Comparison of ENCODE assay signal across 9 cellular contexts in the genomic region with DNA sequence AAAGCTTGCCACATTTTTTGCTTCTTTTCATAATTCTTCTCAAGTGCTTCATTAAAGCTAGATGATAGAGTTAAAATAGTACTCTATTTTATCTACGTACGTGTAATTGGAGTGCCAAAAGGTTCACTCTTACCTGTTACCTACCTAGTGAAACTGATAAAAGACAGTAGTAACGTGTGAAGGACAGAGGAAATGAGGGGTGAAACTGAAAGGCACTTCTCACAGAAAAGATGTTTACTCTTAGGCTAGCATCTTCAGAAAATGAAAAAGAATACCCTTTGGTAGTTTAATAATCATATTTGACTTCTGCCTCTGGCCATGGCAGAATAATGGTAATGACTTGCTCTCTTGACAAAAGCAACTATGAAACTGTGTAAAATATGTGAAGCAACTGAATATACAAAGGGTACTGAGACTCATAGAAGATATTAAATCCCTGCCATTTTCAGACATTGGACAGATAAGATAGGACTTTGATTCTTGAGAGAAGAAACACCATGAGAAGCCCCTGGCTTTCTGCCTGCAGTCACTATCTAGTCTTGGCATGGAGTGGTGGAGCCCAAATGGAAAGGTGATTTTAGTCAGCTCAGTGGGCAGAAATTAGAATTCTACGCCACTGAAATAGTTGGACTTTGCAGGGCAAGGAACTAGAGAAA. TPM values are rescaled to one million over a fixed set of nuclear protein-coding genes. Genes with fewer than 3 reads are reported as not detected.
DNase-seq lines count a peak whose midpoint lies in the region; ATAC-seq and TF ChIP-seq lines count a peak whose summit lies in the region.
"Had no signal": no experiment of that assay in that cellular context is flagged by ENCODE, and none has a peak within 500 bp of the region (broad histone marks: within the 10 kb centered on the region; RNA-seq: fewer than 3 reads in every experiment).

No MANE protein-coding gene starts in this region.

- peaks cover 70 to 89% of the 10 kb centered on the region in 2 donors for H3K4me1 Mint-ChIP-seq in immature natural killer cell

- ATAC-seq in GM18520 (IDR thresholded peaks at IDR 0.05; ENCODE audit: unreplicated experiment) (peak; percentile 67), GM21515 (IDR thresholded peaks at IDR 0.05; ENCODE audit: unreplicated experiment) (peak; percentile 64), HG03439 (IDR thresholded peaks at IDR 0.05; ENCODE audit: unreplicated experiment) (peak; percentile 52), psoas muscle (no peak)
- ATAC-seq: K562 had no signal

- intact Hi-C loops in psoas muscle (cut with DNase I): no loop called here

- 85 to 92% (median 89%) methylated on average over 4 of the region's 4 CpGs for WGBS in psoas muscle, 3 donors

- TF ChIP-seq CTCF in psoas muscle (IDR thresholded peaks at IDR 0.05): no peak

- peak overlapping the region; percentile 56 to 72 (median 65) for H3K4me3 Mint-ChIP-seq in immature natural killer cell

- no peaks in the 10 kb centered on the region for H3K9me3 ChIP-seq in psoas muscle

- no peak overlapping the region for H3K27ac ChIP-seq in psoas muscle

- DNase-seq in immature natural killer cell: peak in 2 of 3 donors; percentile 31 to 35
- DNase-seq in SIG-M5 treated with dmso at 0.1 percent for 504 hours (lab: John Stamatoyannopoulos, UW; ENCODE audit: unreplicated experiment): no peak
- DNase-seq in NCI-H446 treated with DMSO at 0.1 percent for 48 hours (lab: John Stamatoyannopoulos, UW): no peak
- DNase-seq in MV-4-11 (lab: John Stamatoyannopoulos, UW): no peak
- no peak for DNase-seq in psoas muscle

- no peaks in the 10 kb centered on the region for H3K4me1 ChIP-seq in psoas muscle

- no peaks in the 10 kb centered on the region for H3K27me3 Mint-ChIP-seq in immature natural killer cell (ENCODE audit: low read depth in 3 of 3)

- H3K27me3 ChIP-seq in psoas muscle (ENCODE audit: insufficient read depth in 3 of 3, low read length in 2 of 3): no peaks in the 10 kb centered on the region

- H3K4me3 ChIP-seq in psoas muscle: no peak overlapping the region
- H3K4me3 ChIP-seq: K562 had no signal

- no peaks in the 10 kb centered on the region for H3K9me3 Mint-ChIP-seq in immature natural killer cell

- H3K27ac Mint-ChIP-seq in immature natural killer cell: peak overlapping the region; percentile 84 to 92 (median 90)

- H3K36me3 ChIP-seq in psoas muscle (ENCODE audit: insufficient read depth in 1 of 2, low read depth in 1 of 2): no peaks in the 10 kb centered on the region

- H3K36me3 Mint-ChIP-seq in immature natural killer cell: peaks cover 0 to 3% (median 0%) of the 10 kb centered on the region in 3 donors

RNA-seq across cellular contexts. Expression of a gene that starts 6.3 kb away (rescaled TPM):
- 100 to 1,000 TPM in 1 of 3 donors, 10 to 100 TPM in 2; 56.8 to 135 (median 76.3) TPM for polyA plus RNA-seq in immature natural killer cell
- total RNA-seq in psoas muscle: 10 to 100 TPM; 14.9 to 30.4 (median 25.0) TPM
- polyA plus RNA-seq in psoas muscle: 10 to 100 TPM in 2 of 3 donors, 1 to 10 TPM in 1; 9.6 to 17.1 (median 10.6) TPM

Comparison
In these comparisons a context has a peak if more than half of its experiments do, and no peak if none do; other contexts are left out.
1. ATAC-seq: peak in GM18520 (single experiment), GM21515 (single experiment) and HG03439 (single experiment); none in psoas muscle (0 of 4).
2. DNase-seq: peak in immature natural killer cell (2 of 3); none in SIG-M5 treated with dmso at 0.1 percent for 504 hours (single experiment), NCI-H446 treated with DMSO at 0.1 percent for 48 hours (single experiment), MV-4-11 (single experiment) and psoas muscle (0 of 2).